25 cellular contexts compared by ENCODE assay signal in the genomic region with DNA sequence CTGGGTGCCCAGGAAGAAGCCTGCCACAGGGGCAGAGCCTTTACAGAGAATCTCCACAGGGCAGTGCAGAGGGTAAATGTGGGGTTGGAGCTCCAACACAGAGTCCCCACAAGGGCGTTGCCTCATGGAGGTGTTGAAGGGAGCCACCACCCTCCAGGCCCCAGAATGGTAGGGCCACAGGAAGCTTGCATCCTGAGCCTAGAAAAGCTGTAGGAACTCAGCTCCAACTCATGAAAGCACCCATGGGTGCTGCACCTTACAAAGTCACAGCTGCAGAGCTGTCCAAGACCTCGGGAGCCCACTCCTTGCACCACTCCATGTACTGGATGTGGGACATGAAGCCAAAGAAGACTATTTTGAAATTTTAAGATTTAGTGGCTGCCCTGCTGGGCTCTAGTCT.
"Had no signal": no experiment of that assay in that cellular context is flagged by ENCODE, and none has a peak within 500 bp of the region (broad histone marks: within the 10 kb centered on the region; RNA-seq: fewer than 3 reads in every experiment).

No MANE protein-coding gene starts in this region.

- H3K36me3 ChIP-seq: colonic mucosa, esophagus muscularis mucosa, gastroesophageal sphincter, heart right ventricle, left lung, prostate gland, right atrium auricular region, thoracic aorta, transverse colon, vagina had no signal

- H3K36me3 Mint-ChIP-seq: naive thymus-derived CD8-positive, alpha-beta T cell; stimulated activated naive B cell treated with anti-CD40 and anti-IgM and Interleukin-4, amounts not matched to agents 10 μg/mL and 1 μg/mL and 100 μg/mL, for 72 hours had no signal

- H3K4me1 ChIP-seq: colonic mucosa, esophagus muscularis mucosa, foreskin keratinocyte, gastroesophageal sphincter, heart right ventricle, left lung, prostate gland, right atrium auricular region, transverse colon, vagina had no signal

- H3K9me3 ChIP-seq: colonic mucosa, esophagus muscularis mucosa, gastroesophageal sphincter, heart right ventricle, left lung, prostate gland, right atrium auricular region, thoracic aorta, transverse colon, vagina had no signal

- H3K27ac ChIP-seq: colonic mucosa, esophagus muscularis mucosa, foreskin keratinocyte, gastroesophageal sphincter, heart right ventricle, left lung, prostate gland, right atrium auricular region, thoracic aorta, transverse colon, vagina had no signal

- H3K27me3 ChIP-seq: colonic mucosa, esophagus muscularis mucosa, foreskin keratinocyte, gastroesophageal sphincter, heart right ventricle, left lung, right atrium auricular region, transverse colon, vagina had no signal

- ATAC-seq: foreskin keratinocyte; gastroesophageal sphincter; heart right ventricle; left cardiac atrium; left lung; naive thymus-derived CD8-positive, alpha-beta T cell; sciatic nerve; stimulated activated naive B cell treated with anti-CD40 and anti-IgM and Interleukin-4, amounts not matched to agents 10 μg/mL and 1 μg/mL and 100 μg/mL, for 72 hours had no signal

- H3K4me3 ChIP-seq: colonic mucosa, esophagus muscularis mucosa, gastroesophageal sphincter, heart right ventricle, left lung, prostate gland, right atrium auricular region, smooth muscle cell, thoracic aorta, transverse colon, vagina had no signal

- H3K4me1 Mint-ChIP-seq: naive thymus-derived CD8-positive, alpha-beta T cell; nephron progenitor cell; stimulated activated naive B cell treated with anti-CD40 and anti-IgM and Interleukin-4, amounts not matched to agents 10 μg/mL and 1 μg/mL and 100 μg/mL, for 72 hours had no signal

- H3K4me3 Mint-ChIP-seq: dendritic cell treated with granulocyte-macrophage colony-stimulating factor and Interleukin-4, amounts not matched to agents 40 ng/mL and 50 ng/mL, for 4 days; naive thymus-derived CD8-positive, alpha-beta T cell; nephron progenitor cell; stimulated activated naive B cell treated with anti-CD40 and anti-IgM and Interleukin-4, amounts not matched to agents 10 μg/mL and 1 μg/mL and 100 μg/mL, for 72 hours; stimulated activated naive CD8-positive, alpha-beta T cell treated with anti-CD3 and anti-CD28 coated beads, Interleukin-15, Interleukin-2, amounts not matched to agents 100 ng/mL and 50 ng/mL, for 24 hours had no signal

- H3K9me3 Mint-ChIP-seq: dendritic cell treated with granulocyte-macrophage colony-stimulating factor and Interleukin-4, amounts not matched to agents 40 ng/mL and 50 ng/mL, for 4 days; nephron progenitor cell; stimulated activated naive CD8-positive, alpha-beta T cell treated with anti-CD3 and anti-CD28 coated beads, Interleukin-15, Interleukin-2, amounts not matched to agents 100 ng/mL and 50 ng/mL, for 24 hours had no signal

- DNase-seq: colonic mucosa; effector memory CD4-positive, alpha-beta T cell; glutamatergic neuron; heart right ventricle; hippocampal formation; left cardiac atrium; left lung; naive thymus-derived CD8-positive, alpha-beta T cell; nephron progenitor cell; nucleus accumbens; stimulated activated CD4-positive, alpha-beta T cell treated with anti-CD3 and anti-CD28 coated beads, Interleukin-2, amount 100 ng/mL, for 24 hours; stimulated activated CD4-positive, alpha-beta T cell treated with anti-CD3 and anti-CD28 coated beads, Interleukin-4, amount 100 ng/mL, for 24 hours; stimulated activated naive B cell treated with anti-CD40 and anti-IgM and Interleukin-4, amounts not matched to agents 10 μg/mL and 1 μg/mL and 100 μg/mL, for 72 hours; transverse colon had no signal

- H3K27me3 Mint-ChIP-seq: dendritic cell treated with granulocyte-macrophage colony-stimulating factor and Interleukin-4, amounts not matched to agents 40 ng/mL and 50 ng/mL, for 4 days; stimulated activated naive CD8-positive, alpha-beta T cell treated with anti-CD3 and anti-CD28 coated beads, Interleukin-15, Interleukin-2, amounts not matched to agents 100 ng/mL and 50 ng/mL, for 24 hours had no signal

- H3K27ac Mint-ChIP-seq: dendritic cell treated with granulocyte-macrophage colony-stimulating factor and Interleukin-4, amounts not matched to agents 40 ng/mL and 50 ng/mL, for 4 days; naive thymus-derived CD8-positive, alpha-beta T cell; nephron progenitor cell; stimulated activated naive B cell treated with anti-CD40 and anti-IgM and Interleukin-4, amounts not matched to agents 10 μg/mL and 1 μg/mL and 100 μg/mL, for 72 hours; stimulated activated naive CD8-positive, alpha-beta T cell treated with anti-CD3 and anti-CD28 coated beads, Interleukin-15, Interleukin-2, amounts not matched to agents 100 ng/mL and 50 ng/mL, for 24 hours had no signal
